In the genomic region with DNA sequence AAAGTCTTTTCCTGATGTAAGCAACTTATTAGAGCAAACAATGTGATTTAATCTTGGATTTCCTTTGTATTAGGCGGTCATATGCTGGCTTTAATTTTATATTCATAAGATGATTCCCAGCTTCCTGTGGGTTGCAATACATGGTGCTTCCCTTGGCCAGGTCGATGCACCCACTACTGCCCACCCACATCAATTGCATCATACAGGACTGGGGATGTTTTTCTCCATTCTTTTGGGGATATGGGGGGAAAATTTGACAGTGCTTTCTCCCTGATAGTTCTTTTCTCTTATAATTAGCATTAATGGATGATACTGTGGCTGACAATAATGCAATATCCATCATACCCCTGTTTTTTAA, we compare ENCODE assay signal across 16 cellular contexts.
DNase-seq lines count a peak whose midpoint lies in the region; ATAC-seq, FAIRE-seq and TF ChIP-seq lines count a peak whose summit lies in the region.
"Had no signal": no experiment of that assay in that cellular context is flagged by ENCODE, and none has a peak within 500 bp of the region (broad histone marks: within the 10 kb centered on the region; RNA-seq: fewer than 3 reads in every experiment).

No MANE protein-coding gene starts in this region.

- H4K20me1 ChIP-seq in endothelial cell of umbilical vein (replicated peaks; ENCODE audit: control insufficient read depth, extremely low read depth, insufficient read depth, low read length): peaks cover 4% of the 10 kb centered on the region

- POLR2A ChIA-PET in activated CD4-positive, alpha-beta memory T cell treated with anti-CD3 and anti-CD28 coated beads for 36 hours (lab: Charles Lee): no interaction called here
- POLR2A ChIA-PET in endothelial cell of umbilical vein (lab: Charles Lee): interaction anchor here (0.7 kb wide), 1 partner anchor 33 kb away, joined by 3 read pairs; no protein-coding TSS in a partner anchor

- no peaks in the 10 kb centered on the region for H3K9me1 ChIP-seq in endothelial cell of umbilical vein (replicated peaks; ENCODE audit: control insufficient read depth, extremely low read depth, insufficient read depth, low read length)

- dilution Hi-C loops in endothelial cell of umbilical vein (cut with MboI; ENCODE audit: extremely low pct_ligation_motif_present, low sequenced_read_pairs): no loop called here

- H3K4me1 ChIP-seq in endothelial cell of umbilical vein (ENCODE audit: control insufficient read depth, extremely low read depth, insufficient read depth, low read length): peaks cover 36% of the 10 kb centered on the region
- peaks cover 14% of the 10 kb centered on the region for H3K4me1 ChIP-seq in ovary (ENCODE audit: insufficient read depth)

- H3K4me3 ChIP-seq in endothelial cell of umbilical vein (replicated peaks in 1 of 3; ENCODE audit: insufficient read depth in 1 of 3, low read depth in 1 of 3, low read length in 3 of 3) (no peak overlapping the region), MG63 (no peak overlapping the region), ovary (no peak overlapping the region)
- H3K4me3 ChIP-seq: lower lobe of right lung had no signal

- WGBS in ovary, 3 donors: 52 to 71% (median 54%) methylated on average over 2 of the region's 2 CpGs

- no peak for ATAC-seq in stimulated activated naive CD8-positive, alpha-beta T cell treated with anti-CD3 and anti-CD28 coated beads, Interleukin-15, Interleukin-2, amounts not matched to agents 100 U/mL and 50 U/mL, for 24 hours
- ATAC-seq in HG03457 (IDR thresholded peaks at IDR 0.05; ENCODE audit: unreplicated experiment): no peak
- ATAC-seq: lower lobe of right lung, sciatic nerve had no signal

- no peak for FAIRE-seq in endothelial cell of umbilical vein (lab: Jason Lieb, UNC)
- FAIRE-seq: H54 had no signal

- no peak overlapping the region for H3K9ac ChIP-seq in endothelial cell of umbilical vein (replicated peaks; ENCODE audit: extremely low read depth, insufficient read depth, low read length)

- peak overlapping the region; percentile 28 for H3K4me2 ChIP-seq in endothelial cell of umbilical vein (ENCODE audit: insufficient read depth, low read length)

- TF ChIP-seq POLR2A in endothelial cell of umbilical vein (IDR thresholded peaks at IDR 0.05; ENCODE audit: low read depth, low read length): no peak
- TF ChIP-seq POLR2A in ovary (IDR thresholded peaks at IDR 0.05): no peak

- TF ChIP-seq EP300 in ovary (IDR thresholded peaks at IDR 0.05): no peak

- H3K36me3 ChIP-seq in endothelial cell of umbilical vein (ENCODE audit: control insufficient read depth in 2 of 2, extremely low read depth in 1 of 2, insufficient read depth in 2 of 2, low read length in 2 of 2) (no peaks in the 10 kb centered on the region), MG63 (no peaks in the 10 kb centered on the region), ovary (no peaks in the 10 kb centered on the region)
- H3K36me3 ChIP-seq: lower lobe of right lung had no signal

- H2AFZ ChIP-seq in endothelial cell of umbilical vein (ENCODE audit: low read depth, low read length): no peak overlapping the region

- H3K27ac ChIP-seq in endothelial cell of umbilical vein (ENCODE audit: insufficient read depth, low read depth, low read length): no peak overlapping the region
- no peak overlapping the region for H3K27ac ChIP-seq in ovary

- peak overlapping the region; percentile 82 for H3K27ac Mint-ChIP-seq in stimulated activated naive CD8-positive, alpha-beta T cell treated with anti-CD3 and anti-CD28 coated beads, Interleukin-15, Interleukin-2, amounts not matched to agents 100 ng/mL and 50 ng/mL, for 24 hours
- peak overlapping the region; percentile 57 for H3K27ac Mint-ChIP-seq in activated CD4-positive, alpha-beta memory T cell treated with anti-CD3 and anti-CD28 coated beads for 36 hours

- no peak for DNase-seq in stimulated activated naive CD8-positive, alpha-beta T cell treated with anti-CD3 and anti-CD28 coated beads, Interleukin-15, Interleukin-2, amounts not matched to agents 100 U/mL and 50 U/mL, for 24 hours
- no peak for DNase-seq in activated CD4-positive, alpha-beta memory T cell treated with anti-CD3 and anti-CD28 coated beads for 36 hours
- DNase-seq in endothelial cell of umbilical vein (ENCODE audit: low read depth, low spot score) (no peak), MG63 (no peak), activated gamma-delta T cell treated with Interleukin-2 at 50 U/mL for 16 hours (no peak), ovary (no peak)
- DNase-seq: activated naive CD4-positive, alpha-beta T cell treated with Interleukin-2 at 50 U/mL for 16 hours; DMS79 treated with DMSO at 0.1 percent for 48 hours; foreskin melanocyte; lower lobe of right lung; occipital lobe; stimulated activated CD4-positive, alpha-beta T cell treated with anti-CD3 and anti-CD28 coated beads, Interleukin-2, amount 100 ng/mL, for 48 hours had no signal

- H3K9me3 Mint-ChIP-seq in stimulated activated naive CD8-positive, alpha-beta T cell treated with anti-CD3 and anti-CD28 coated beads, Interleukin-15, Interleukin-2, amounts not matched to agents 100 ng/mL and 50 ng/mL, for 24 hours: no peaks in the 10 kb centered on the region
- H3K9me3 Mint-ChIP-seq in activated CD4-positive, alpha-beta memory T cell treated with anti-CD3 and anti-CD28 coated beads for 36 hours: no peaks in the 10 kb centered on the region

- peaks cover 93% of the 10 kb centered on the region for H3K4me1 Mint-ChIP-seq in stimulated activated naive CD8-positive, alpha-beta T cell treated with anti-CD3 and anti-CD28 coated beads, Interleukin-15, Interleukin-2, amounts not matched to agents 100 ng/mL and 50 ng/mL, for 24 hours (ENCODE audit: low read depth)
- H3K4me1 Mint-ChIP-seq in activated CD4-positive, alpha-beta memory T cell treated with anti-CD3 and anti-CD28 coated beads for 36 hours (ENCODE audit: low read depth): peaks cover 88% of the 10 kb centered on the region

- no peaks in the 10 kb centered on the region for H3K79me2 ChIP-seq in endothelial cell of umbilical vein (ENCODE audit: control insufficient read depth, insufficient read depth, low read length)

- H3K4me3 Mint-ChIP-seq in stimulated activated naive CD8-positive, alpha-beta T cell treated with anti-CD3 and anti-CD28 coated beads, Interleukin-15, Interleukin-2, amounts not matched to agents 100 ng/mL and 50 ng/mL, for 24 hours: peak overlapping the region; percentile 47
- H3K4me3 Mint-ChIP-seq in activated CD4-positive, alpha-beta memory T cell treated with anti-CD3 and anti-CD28 coated beads for 36 hours: no peak overlapping the region

- no peaks in the 10 kb centered on the region for H3K27me3 Mint-ChIP-seq in stimulated activated naive CD8-positive, alpha-beta T cell treated with anti-CD3 and anti-CD28 coated beads, Interleukin-15, Interleukin-2, amounts not matched to agents 100 ng/mL and 50 ng/mL, for 24 hours
- H3K27me3 Mint-ChIP-seq in activated CD4-positive, alpha-beta memory T cell treated with anti-CD3 and anti-CD28 coated beads for 36 hours: no peaks in the 10 kb centered on the region

- intact Hi-C loops in activated CD4-positive, alpha-beta memory T cell treated with anti-CD3 and anti-CD28 coated beads for 36 hours (cut with micrococcal nuclease): loop anchor here (10.0 kb wide), 1 partner anchor 699 kb away; no protein-coding TSS in a partner anchor
- intact Hi-C loops in endothelial cell of umbilical vein (cut with micrococcal nuclease) (no loop called here), ovary (cut with DNase I) (no loop called here)

- H3K27me3 ChIP-seq in endothelial cell of umbilical vein (ENCODE audit: control insufficient read depth in 2 of 2, insufficient read depth in 2 of 2, low read length in 2 of 2) (no peaks in the 10 kb centered on the region), MG63 (no peaks in the 10 kb centered on the region), ovary (no peaks in the 10 kb centered on the region)

- H3K36me3 Mint-ChIP-seq in stimulated activated naive CD8-positive, alpha-beta T cell treated with anti-CD3 and anti-CD28 coated beads, Interleukin-15, Interleukin-2, amounts not matched to agents 100 ng/mL and 50 ng/mL, for 24 hours (ENCODE audit: low read depth): peaks cover 36% of the 10 kb centered on the region
- H3K36me3 Mint-ChIP-seq in activated CD4-positive, alpha-beta memory T cell treated with anti-CD3 and anti-CD28 coated beads for 36 hours: peaks cover 12% of the 10 kb centered on the region

- no peak for TF ChIP-seq CTCF in endothelial cell of umbilical vein (IDR thresholded peaks at IDR 0.05; ENCODE audit: extremely low read depth in 1 of 2, insufficient read depth in 1 of 2, low read depth in 1 of 2, low read length in 2 of 2)
- TF ChIP-seq CTCF in ovary (IDR thresholded peaks at IDR 0.05): no peak

- CTCF ChIA-PET in activated CD4-positive, alpha-beta memory T cell treated with anti-CD3 and anti-CD28 coated beads for 36 hours (lab: Charles Lee): no interaction called here
- CTCF ChIA-PET in endothelial cell of umbilical vein (lab: Charles Lee): interaction anchor here (0.9 to 1.0 kb wide), 2 partner anchors 10 to 186 kb away, joined by 3 to 4 read pairs; no protein-coding TSS in a partner anchor

- no TSS peak for BruUV-seq in endothelial cell of umbilical vein (replicated peaks; lab: Mats Ljungman, UMichigan)

- H3K9me3 ChIP-seq in endothelial cell of umbilical vein (replicated peaks; ENCODE audit: control insufficient read depth, insufficient read depth, low read length) (no peaks in the 10 kb centered on the region), MG63 (peaks cover 10% of the 10 kb centered on the region), ovary (no peaks in the 10 kb centered on the region)

TF ChIP-seq in endothelial cell of umbilical vein, 7 proteins besides CTCF, POLR2A, EP300 and RAD21:
- TF ChIP-seq JUN (IDR thresholded peaks at IDR 0.05; ENCODE audit: borderline replicate concordance, insufficient read depth, insufficient read length, low read depth) (no peak), FOS (IDR thresholded peaks at IDR 0.05; ENCODE audit: borderline replicate concordance, insufficient read depth, low read length) (no peak)
